8 cellular contexts compared by ENCODE assay signal in the genomic region with DNA sequence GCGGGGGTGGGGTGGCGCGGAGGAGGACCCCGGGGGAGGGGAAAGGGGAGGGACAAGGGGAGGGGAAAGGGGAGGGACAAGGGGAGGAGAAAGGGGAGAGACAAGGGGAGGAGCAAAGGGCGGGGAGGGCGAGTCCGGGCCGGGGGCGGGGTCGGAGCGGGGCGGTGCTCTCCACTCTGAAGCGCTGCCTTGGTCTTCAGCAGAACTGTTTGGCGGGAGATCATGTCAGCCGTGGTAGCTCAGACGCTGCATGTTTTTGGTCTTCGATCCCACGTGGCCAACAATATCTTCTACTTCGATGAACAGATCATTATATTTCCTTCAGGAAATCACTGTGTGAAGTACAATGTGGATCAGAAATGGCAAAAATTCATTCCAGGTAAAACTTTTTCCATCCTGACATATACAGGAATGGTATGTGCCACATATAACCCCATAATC. TPM values are rescaled to one million over a fixed set of nuclear protein-coding genes. Genes with fewer than 3 reads are reported as not detected.
A peak's percentile ranks its signal among the peaks of the same experiment; 100 is the strongest.
DNase-seq lines count a peak whose midpoint lies in the region; ATAC-seq and TF ChIP-seq lines count a peak whose summit lies in the region.

No MANE protein-coding gene starts in this region.

- ATAC-seq in HG03108 (IDR thresholded peaks at IDR 0.05; ENCODE audit: unreplicated experiment): peak; percentile 44

- no peaks in the 10 kb centered on the region for H3K27me3 ChIP-seq in liver (ENCODE audit: control insufficient read depth in 4 of 4, insufficient read depth in 4 of 4, low read length in 3 of 4)

- WGBS in liver: 1% methylated on average over 19 of the region's 19 CpGs

- no peaks in the 10 kb centered on the region for H3K9me3 ChIP-seq in liver (ENCODE audit: control insufficient read depth in 4 of 4, low read length in 3 of 4)

- no peak overlapping the region for H3K9ac ChIP-seq in liver (ENCODE audit: low read depth in 1 of 2, low read length in 2 of 2)

- TF ChIP-seq RAD21 in liver (IDR thresholded peaks at IDR 0.05): no peak

- DNase-seq in activated T-cell treated with anti-CD3 and anti-CD28 coated beads for 24 hours (ENCODE audit: low read depth): peak; percentile 83
- no peak for DNase-seq in activated T-cell treated with anti-CD3 and anti-CD28 coated beads, Interleukin-2, amount 50 U/mL, for 48 hours
- DNase-seq in NCI-H2227 (lab: John Stamatoyannopoulos, UW; ENCODE audit: unreplicated experiment): peak; percentile 89
- peak; percentile 71 for DNase-seq in activated CD4-positive, CD25-positive, alpha-beta regulatory T cell treated with anti-CD3 and anti-CD28 coated beads, Interleukin-2, amount 50 U/mL, for 16 hours (ENCODE audit: low read depth, low spot score)
- peak; percentile 91 for DNase-seq in dermis blood vessel endothelial cell
- DNase-seq in stimulated activated CD4-positive, alpha-beta T cell treated with anti-CD3 and anti-CD28 coated beads, Interleukin-2, amount 100 ng/mL, for 4 hours (ENCODE audit: low read depth): peak; percentile 87

- no peak for TF ChIP-seq CTCF in liver (IDR thresholded peaks at IDR 0.05; ENCODE audit: low read depth, low read length, missing input control)

- peaks cover 7 to 20% (median 13%) of the 10 kb centered on the region in 4 donors for H3K36me3 ChIP-seq in liver (ENCODE audit: control insufficient read depth in 4 of 4, insufficient read depth in 3 of 4, low read depth in 1 of 4, low read length in 3 of 4)

- H3K27ac ChIP-seq in liver (ENCODE audit: low read depth in 1 of 2, low read length in 2 of 2): peak overlapping the region in 1 of 2 donors; percentile 14

- peak overlapping the region; percentile 63 to 96 (median 89) for H3K4me3 ChIP-seq in liver (ENCODE audit: low read depth in 1 of 3, low read length in 3 of 3)

- H3K4me1 ChIP-seq in liver (ENCODE audit: control insufficient read depth in 4 of 4, insufficient read depth in 4 of 4, low read length in 3 of 4): peaks cover 0 to 14% (median 7%) of the 10 kb centered on the region in 4 donors

TF ChIP-seq in liver, 16 proteins besides CTCF, POLR2A, EP300 and RAD21:
- TF ChIP-seq HNF4A (conservative IDR thresholded peaks at IDR 0.05): no peak
- TF ChIP-seq, protein P1, sequence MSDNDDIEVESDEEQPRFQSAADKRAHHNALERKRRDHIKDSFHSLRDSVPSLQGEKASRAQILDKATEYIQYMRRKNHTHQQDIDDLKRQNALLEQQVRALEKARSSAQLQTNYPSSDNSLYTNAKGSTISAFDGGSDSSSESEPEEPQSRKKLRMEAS (IDR thresholded peaks at IDR 0.05): peak; percentile 39

RNA-seq across cellular contexts. Expression of a gene that starts 0.4 kb away (rescaled TPM):
- 0.14 and 0.17 TPM in 2 replicates for total RNA-seq in dermis blood vessel endothelial cell
- total RNA-seq in liver: under 1 TPM; under 0.01 to 0.19 TPM
- 10 to 100 TPM in 1 of 2 donors, under 1 TPM in 1; 0.01 to 14.5 TPM for polyA plus RNA-seq in liver

RNA-seq across cellular contexts. Expression of a gene that starts 0.5 kb away (rescaled TPM):
- total RNA-seq in dermis blood vessel endothelial cell (68.1 and 89.9 TPM in 2 replicates), liver (10 to 100 TPM; 25.6 to 38.5 TPM)
- polyA plus RNA-seq in liver: 10 to 100 TPM; 44.8 to 90.6 TPM

Comparison
In these comparisons a context has a peak if more than half of its experiments do, and no peak if none do; other contexts are left out.
1. DNase-seq: peak in activated T-cell treated with anti-CD3 and anti-CD28 coated beads for 24 hours (single experiment), NCI-H2227 (single experiment), activated CD4-positive, CD25-positive, alpha-beta regulatory T cell treated with anti-CD3 and anti-CD28 coated beads, Interleukin-2, amount 50 U/mL, for 16 hours (single experiment), dermis blood vessel endothelial cell (single experiment) and stimulated activated CD4-positive, alpha-beta T cell treated with anti-CD3 and anti-CD28 coated beads, Interleukin-2, amount 100 ng/mL, for 4 hours (single experiment); none in activated T-cell treated with anti-CD3 and anti-CD28 coated beads, Interleukin-2, amount 50 U/mL, for 48 hours (0 of 2).